Comparison of ENCODE assay signal across 27 cellular contexts in the genomic region with DNA sequence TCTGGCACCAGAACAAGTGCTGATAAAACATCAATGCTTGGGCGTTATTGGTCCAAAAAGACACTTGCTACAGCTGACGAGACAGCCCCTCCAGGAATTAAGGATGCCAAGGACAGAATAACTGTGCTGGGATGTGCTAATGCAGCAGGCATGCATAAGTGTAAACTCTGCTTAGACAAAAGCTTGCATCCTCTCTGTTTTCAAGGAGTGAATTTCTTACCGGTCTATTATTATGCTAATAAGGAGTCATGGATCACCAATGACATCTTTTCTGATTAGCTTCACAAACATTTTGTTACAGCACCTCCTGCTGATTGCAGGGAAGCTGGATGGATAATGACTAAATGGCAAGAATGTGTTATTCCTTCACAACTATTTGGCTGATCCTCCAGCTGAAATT.
"Had no signal": no experiment of that assay in that cellular context is flagged by ENCODE, and none has a peak within 500 bp of the region (broad histone marks: within the 10 kb centered on the region; RNA-seq: fewer than 3 reads in every experiment).

No MANE protein-coding gene starts in this region.

- H3K4me1 ChIP-seq: adrenal gland, ascending aorta, left lung, right lobe of liver, transverse colon had no signal

- H3K27ac ChIP-seq: adrenal gland, ascending aorta, brain microvascular endothelial cell, hepatocyte, left lung, right lobe of liver, skin epidermis, transverse colon, WERI-Rb-1 had no signal

- H3K27me3 Mint-ChIP-seq: activated naive CD8-positive, alpha-beta T cell; activated T-cell treated with anti-CD3 and anti-CD28 coated beads, Interleukin-2, amount 50 U/mL, for 24 hours; activated T-helper 17 cell treated with anti-CD3 and anti-CD28 coated beads, Interleukin-2, amount 50 U/mL, for 72 hours; dendritic cell treated with granulocyte-macrophage colony-stimulating factor and Interleukin-4, amounts not matched to agents 40 ng/mL and 50 ng/mL, for 4 days; stimulated activated memory B cell treated with anti-CD40 and anti-IgM and Interleukin-4, amounts not matched to agents 10 μg/mL and 1 μg/mL and 100 μg/mL, for 72 hours had no signal

- H3K4me3 ChIP-seq: adrenal gland, ascending aorta, hepatocyte, left lung, lung, right lobe of liver, skin epidermis, transverse colon had no signal

- ATAC-seq: activated T-helper 17 cell treated with anti-CD3 and anti-CD28 coated beads, Interleukin-2, amount 50 U/mL, for 72 hours; left lung; naive thymus-derived CD4-positive, alpha-beta T cell; right lobe of liver; stimulated activated memory B cell treated with anti-CD40 and anti-IgM and Interleukin-4, amounts not matched to agents 10 μg/mL and 1 μg/mL and 100 μg/mL, for 72 hours had no signal

- H3K4me2 ChIP-seq: hepatocyte had no signal

- H3K9me3 Mint-ChIP-seq: T-helper 2 cell treated with Interferon-gamma antibody and Interleukin-4, amounts not matched to agents 5 μg/mL and 100 μg/mL, for 36 hours had no signal

- H3K4me1 Mint-ChIP-seq: activated T-helper 17 cell treated with anti-CD3 and anti-CD28 coated beads, Interleukin-2, amount 50 U/mL, for 72 hours; neural crest cell had no signal

- H3K27me3 ChIP-seq: adrenal gland, ascending aorta, brain microvascular endothelial cell, hepatocyte, left lung, right lobe of liver, transverse colon had no signal

- H3K9me3 ChIP-seq: adrenal gland, ascending aorta, right lobe of liver, transverse colon had no signal

- H3K27ac Mint-ChIP-seq: activated naive CD8-positive, alpha-beta T cell; activated T-cell treated with anti-CD3 and anti-CD28 coated beads, Interleukin-2, amount 50 U/mL, for 24 hours; activated T-helper 17 cell treated with anti-CD3 and anti-CD28 coated beads, Interleukin-2, amount 50 U/mL, for 72 hours; dendritic cell treated with granulocyte-macrophage colony-stimulating factor and Interleukin-4, amounts not matched to agents 40 ng/mL and 50 ng/mL, for 4 days; naive thymus-derived CD4-positive, alpha-beta T cell; stimulated activated memory B cell treated with anti-CD40 and anti-IgM and Interleukin-4, amounts not matched to agents 10 μg/mL and 1 μg/mL and 100 μg/mL, for 72 hours; T-helper 2 cell treated with Interferon-gamma antibody and Interleukin-4, amounts not matched to agents 5 μg/mL and 100 μg/mL, for 36 hours had no signal

- H3K36me3 ChIP-seq: adrenal gland, ascending aorta, brain microvascular endothelial cell, left lung, right lobe of liver, transverse colon, WERI-Rb-1 had no signal

- H3K79me2 ChIP-seq: hepatocyte had no signal

- H3K4me3 Mint-ChIP-seq: activated naive CD8-positive, alpha-beta T cell; activated T-cell treated with anti-CD3 and anti-CD28 coated beads, Interleukin-2, amount 50 U/mL, for 24 hours; activated T-helper 17 cell treated with anti-CD3 and anti-CD28 coated beads, Interleukin-2, amount 50 U/mL, for 72 hours; dendritic cell treated with granulocyte-macrophage colony-stimulating factor and Interleukin-4, amounts not matched to agents 40 ng/mL and 50 ng/mL, for 4 days; naive thymus-derived CD4-positive, alpha-beta T cell; neural crest cell; stimulated activated memory B cell treated with anti-CD40 and anti-IgM and Interleukin-4, amounts not matched to agents 10 μg/mL and 1 μg/mL and 100 μg/mL, for 72 hours; T-helper 2 cell treated with Interferon-gamma antibody and Interleukin-4, amounts not matched to agents 5 μg/mL and 100 μg/mL, for 36 hours had no signal

- DNase-seq: activated CD4-positive, alpha-beta T cell treated with anti-CD3 and anti-CD28 coated beads for 1 hour; activated CD8-positive, alpha-beta memory T cell treated with anti-CD3 and anti-CD28 coated beads for 24 hours; activated CD8-positive, alpha-beta memory T cell treated with anti-CD3 and anti-CD28 coated beads, Interleukin-2, amount 50 U/mL, for 4 hours; activated T-cell treated with anti-CD3 and anti-CD28 coated beads, Interleukin-2, amount 50 U/mL, for 24 hours; adrenal gland; brain microvascular endothelial cell; caudate nucleus; effector CD8-positive, alpha-beta T cell; foreskin melanocyte; kidney glomerular epithelial cell; left lung; naive thymus-derived CD4-positive, alpha-beta T cell; posterior cingulate gyrus; right lobe of liver; stimulated activated CD4-positive, alpha-beta T cell treated with anti-CD3 and anti-CD28 coated beads, Interleukin-2, amount 100 ng/mL, for 24 hours; transverse colon; WERI-Rb-1 had no signal

- H2AFZ ChIP-seq: hepatocyte had no signal

- H3K36me3 Mint-ChIP-seq: stimulated activated memory B cell treated with anti-CD40 and anti-IgM and Interleukin-4, amounts not matched to agents 10 μg/mL and 1 μg/mL and 100 μg/mL, for 72 hours had no signal
